1 cellular context compared by ENCODE assay signal in genomic region chr7:144836545-144836842, GRCh38.
TF ChIP-seq lines count a peak whose summit lies in the region.

No MANE protein-coding gene starts in this region.

TF ChIP-seq in SK-N-SH treated with all-trans-retinoic acid at 6 μM for 48 hours, 23 proteins besides CTCF, POLR2A, EP300 and RAD21 (continued from another document):
- TF ChIP-seq CSRNP3 (CRISPR knock-in tag; IDR thresholded peaks at IDR 0.05) = no peak
- TF ChIP-seq ZFP3 (CRISPR knock-in tag; IDR thresholded peaks at IDR 0.05) = no peak
